In the genomic region with DNA sequence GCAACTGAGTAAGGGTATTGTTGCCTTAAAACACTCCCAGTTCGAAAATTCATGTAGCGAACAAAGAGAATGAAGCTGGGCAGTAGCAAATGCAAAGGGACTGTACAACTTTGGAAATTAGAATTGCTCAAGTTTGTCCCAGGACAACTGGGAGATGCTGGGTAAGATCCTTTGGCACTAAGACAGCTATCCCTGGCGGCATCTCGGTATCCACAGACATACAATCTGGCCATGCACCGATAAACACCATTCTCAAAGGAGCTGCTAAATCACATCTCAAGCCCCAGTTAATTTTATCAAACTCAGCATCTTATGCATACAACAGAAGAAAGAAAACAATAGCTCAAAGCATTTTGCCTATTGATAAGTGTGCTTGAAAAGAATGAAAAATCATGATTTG, we compare ENCODE assay signal across 30 cellular contexts.
"Had no signal": no experiment of that assay in that cellular context is flagged by ENCODE, and none has a peak within 500 bp of the region (broad histone marks: within the 10 kb centered on the region; RNA-seq: fewer than 3 reads in every experiment).

No MANE protein-coding gene starts in this region.

- H3K4me3 ChIP-seq: neural progenitor cell, ovary, psoas muscle, skin epidermis, smooth muscle cell, spleen, suprapubic skin, testis, tibial artery, transverse colon, upper lobe of right lung, uterus had no signal

- H3K36me3 ChIP-seq: neural progenitor cell, ovary, spleen, suprapubic skin, tibial artery, transverse colon, upper lobe of right lung, uterus had no signal

- H3K27ac Mint-ChIP-seq: natural killer cell; neural progenitor cell; progenitor cell of endocrine pancreas; stimulated activated memory B cell treated with anti-CD40 and anti-IgM and Interleukin-4, amounts not matched to agents 10 μg/mL and 1 μg/mL and 100 μg/mL, for 72 hours; stimulated activated naive CD8-positive, alpha-beta T cell treated with anti-CD3 and anti-CD28 coated beads, Interleukin-15, amount 100 ng/mL, for 72 hours; type B pancreatic cell had no signal

- H3K4me1 Mint-ChIP-seq: natural killer cell; stimulated activated memory B cell treated with anti-CD40 and anti-IgM and Interleukin-4, amounts not matched to agents 10 μg/mL and 1 μg/mL and 100 μg/mL, for 72 hours; stimulated activated naive CD8-positive, alpha-beta T cell treated with anti-CD3 and anti-CD28 coated beads, Interleukin-15, amount 100 ng/mL, for 72 hours had no signal

- H3K4me1 ChIP-seq: neural progenitor cell, parathyroid adenoma, psoas muscle, testis, upper lobe of right lung, uterus had no signal

- H3K4me3 Mint-ChIP-seq: natural killer cell; nephron; neural progenitor cell; stimulated activated memory B cell treated with anti-CD40 and anti-IgM and Interleukin-4, amounts not matched to agents 10 μg/mL and 1 μg/mL and 100 μg/mL, for 72 hours; stimulated activated naive CD8-positive, alpha-beta T cell treated with anti-CD3 and anti-CD28 coated beads, Interleukin-15, amount 100 ng/mL, for 72 hours; type B pancreatic cell had no signal

- H3K9me3 Mint-ChIP-seq: natural killer cell, type B pancreatic cell had no signal

- ATAC-seq: natural killer cell; psoas muscle; sciatic nerve; stimulated activated memory B cell treated with anti-CD40 and anti-IgM and Interleukin-4, amounts not matched to agents 10 μg/mL and 1 μg/mL and 100 μg/mL, for 72 hours; stimulated activated naive CD8-positive, alpha-beta T cell treated with anti-CD3 and anti-CD28 coated beads, Interleukin-15, amount 100 ng/mL, for 72 hours; stimulated activated naive CD8-positive, alpha-beta T cell treated with anti-CD3 and anti-CD28 coated beads, Interleukin-15, Interleukin-2, amounts not matched to agents 100 U/mL and 50 U/mL, for 24 hours; upper lobe of right lung had no signal

- H3K27me3 Mint-ChIP-seq: progenitor cell of endocrine pancreas; stimulated activated naive CD8-positive, alpha-beta T cell treated with anti-CD3 and anti-CD28 coated beads, Interleukin-15, amount 100 ng/mL, for 72 hours; type B pancreatic cell had no signal

- H3K9me3 ChIP-seq: ovary, psoas muscle, suprapubic skin, testis, transverse colon, upper lobe of right lung, uterus had no signal

- H3K27ac ChIP-seq: neural progenitor cell, ovary, parathyroid adenoma, psoas muscle, skin epidermis, suprapubic skin, testis, tibial artery, upper lobe of right lung, uterus had no signal

- H3K27me3 ChIP-seq: neural progenitor cell, ovary, spleen, suprapubic skin, testis, tibial artery, transverse colon, upper lobe of right lung, uterus had no signal

- DNase-seq: natural killer cell; occipital lobe; ovary; posterior cingulate gyrus; psoas muscle; spleen; stimulated activated CD4-positive, alpha-beta T cell treated with anti-CD3 and anti-CD28 coated beads, Interleukin-12 subunit alpha, Interleukin-12 subunit beta, amount 100 ng/mL, for 4 hours; stimulated activated CD4-positive, alpha-beta T cell treated with anti-CD3 and anti-CD28 coated beads, Interleukin-1b, Interleukin-23, amount 100 ng/mL, for 48 hours; stimulated activated CD4-positive, alpha-beta T cell treated with anti-CD3 and anti-CD28 coated beads, Interleukin-4, amount 100 ng/mL, for 1 hour; stimulated activated CD4-positive, alpha-beta T cell treated with anti-CD3 and anti-CD28 coated beads, Interleukin-4, amount 100 ng/mL, for 4 hours; stimulated activated CD8-positive, alpha-beta memory T cell treated with anti-CD3 and anti-CD28 coated beads, Interleukin-4, amount 100 ng/mL, for 48 hours; stimulated activated naive CD4-positive, alpha-beta T cell; stimulated activated naive CD8-positive, alpha-beta T cell treated with anti-CD3 and anti-CD28 coated beads, Interleukin-15, amount 100 ng/mL, for 72 hours; stimulated activated naive CD8-positive, alpha-beta T cell treated with anti-CD3 and anti-CD28 coated beads, Interleukin-15, Interleukin-2, amounts not matched to agents 100 U/mL and 50 U/mL, for 24 hours; substantia nigra; testis; tibial artery; transverse colon; upper lobe of right lung; uterus had no signal

- H3K36me3 Mint-ChIP-seq: type B pancreatic cell had no signal
